Comparison of ENCODE assay signal across 9 cellular contexts in genomic region chr22:26674211-26675190, GRCh38. TPM values are rescaled to one million over a fixed set of nuclear protein-coding genes. Genes with fewer than 3 reads are reported as not detected.
A peak's percentile ranks its signal among the peaks of the same experiment; 100 is the strongest.
DNase-seq lines count a peak whose midpoint lies in the region; ATAC-seq lines count a peak whose summit lies in the region.
"Had no signal": no experiment of that assay in that cellular context is flagged by ENCODE, and none has a peak within 500 bp of the region (broad histone marks: within the 10 kb centered on the region; RNA-seq: fewer than 3 reads in every experiment).

No MANE protein-coding gene starts in this region.

- no peaks in the 10 kb centered on the region for H3K9me3 Mint-ChIP-seq in immature natural killer cell

- peaks cover 0 to 10% (median 9%) of the 10 kb centered on the region in 3 donors for H3K36me3 Mint-ChIP-seq in immature natural killer cell

- ATAC-seq in HG03457 (IDR thresholded peaks at IDR 0.05; ENCODE audit: unreplicated experiment): no peak

- peak; percentile 26 for DNase-seq in stimulated activated CD4-positive, alpha-beta T cell treated with anti-CD3 and anti-CD28 coated beads, Interleukin-4, amount 100 ng/mL, for 24 hours
- no peak for DNase-seq in stimulated activated CD4-positive, alpha-beta T cell treated with anti-CD3 and anti-CD28 coated beads, Interleukin-1b, Interleukin-23, amount 100 ng/mL, for 48 hours
- DNase-seq in activated CD4-positive, alpha-beta T cell treated with anti-CD3 and anti-CD28 coated beads, Interleukin-2, amount 50 U/mL, for 48 hours: peak; percentile 32 to 41
- DNase-seq in immature natural killer cell: peak in 2 of 3 donors; percentile 19 to 24
- DNase-seq in medulla oblongata (ENCODE audit: extremely low spot score): no peak
- DNase-seq in NCI-H524 (lab: John Stamatoyannopoulos, UW): no peak
- DNase-seq in NCI-H2107 (lab: John Stamatoyannopoulos, UW): no peak
- DNase-seq: SHP77 treated with DMSO at 0.1 percent for 48 hours had no signal

- H3K27ac Mint-ChIP-seq in immature natural killer cell: peak overlapping the region; percentile 98 to 99 (median 98)

- peaks cover 89 to 94% of the 10 kb centered on the region in 2 donors for H3K4me1 Mint-ChIP-seq in immature natural killer cell

- H3K4me3 Mint-ChIP-seq in immature natural killer cell: peak overlapping the region; percentile 91 to 98 (median 96)

- peaks cover 9 to 23% (median 13%) of the 10 kb centered on the region in 3 donors for H3K27me3 Mint-ChIP-seq in immature natural killer cell (ENCODE audit: low read depth in 3 of 3)

RNA-seq across cellular contexts. Expression of gene MIAT, which starts 17.1 kb away (rescaled TPM):
- polyA plus RNA-seq in immature natural killer cell: 1 to 10 TPM in 1 of 3 donors, not detected in 2; 2.2 TPM

RNA-seq across cellular contexts. Expression of gene CRYBA4, which starts 52.7 kb away (rescaled TPM):
- under 1 TPM in 2 of 3 donors, not detected in 1; 0.46 to 0.95 TPM for polyA plus RNA-seq in immature natural killer cell

RNA-seq across cellular contexts. Expression of gene CRYBB1, which starts 56.7 kb away (rescaled TPM):
- not detected for polyA plus RNA-seq in immature natural killer cell

Comparison
In these comparisons a context has a peak if more than half of its experiments do, and no peak if none do; other contexts are left out.
1. DNase-seq: peak in stimulated activated CD4-positive, alpha-beta T cell treated with anti-CD3 and anti-CD28 coated beads, Interleukin-4, amount 100 ng/mL, for 24 hours (single experiment), activated CD4-positive, alpha-beta T cell treated with anti-CD3 and anti-CD28 coated beads, Interleukin-2, amount 50 U/mL, for 48 hours (2 of 2) and immature natural killer cell (2 of 3); none in stimulated activated CD4-positive, alpha-beta T cell treated with anti-CD3 and anti-CD28 coated beads, Interleukin-1b, Interleukin-23, amount 100 ng/mL, for 48 hours (single experiment), medulla oblongata (single experiment), NCI-H524 (0 of 2) and NCI-H2107 (single experiment).